Comparison of ENCODE assay signal across 23 cellular contexts in the genomic region with DNA sequence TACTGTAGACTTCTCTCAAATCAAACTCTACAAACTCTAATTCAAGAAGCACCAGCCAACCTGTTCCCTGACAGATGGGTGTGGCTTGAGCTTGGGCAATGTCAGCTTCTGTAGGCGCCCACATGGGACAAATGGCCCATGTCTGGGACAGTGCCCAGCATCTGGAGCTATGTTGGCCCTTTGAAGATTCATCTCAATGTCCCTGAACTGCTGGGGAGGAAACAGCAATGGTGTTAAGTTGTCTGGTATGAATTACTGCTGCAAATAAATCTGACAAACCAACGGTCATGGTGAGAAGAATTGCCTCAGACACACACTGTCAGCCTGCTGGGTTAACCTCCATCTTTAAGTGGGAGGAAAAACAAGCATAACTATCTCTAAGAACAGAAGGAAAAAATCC.
"Had no signal": no experiment of that assay in that cellular context is flagged by ENCODE, and none has a peak within 500 bp of the region (broad histone marks: within the 10 kb centered on the region; RNA-seq: fewer than 3 reads in every experiment).

No MANE protein-coding gene starts in this region.

- ATAC-seq: effector memory CD8-positive, alpha-beta T cell; gastrocnemius medialis; heart right ventricle; left colon; left lung; left ventricle myocardium superior; lower lobe of right lung; mucosa of descending colon had no signal

- H3K4me1 ChIP-seq: colonic mucosa, esophagus muscularis mucosa, gastrocnemius medialis, lower lobe of right lung had no signal

- H3K4me3 ChIP-seq: colonic mucosa, esophagus muscularis mucosa, gastrocnemius medialis, heart right ventricle, left lung, lower lobe of right lung, mucosa of descending colon had no signal

- H3K9me3 ChIP-seq: colonic mucosa, gastrocnemius medialis, left lung, lower lobe of right lung, mucosa of descending colon had no signal

- DNase-seq: colonic mucosa; cortex of kidney; effector CD8-positive, alpha-beta T cell; effector memory CD8-positive, alpha-beta T cell; endodermal cell; erythroblast; foreskin fibroblast; foreskin melanocyte; gastrocnemius medialis; glutamatergic neuron; heart right ventricle; hippocampal formation; kidney; kidney glomerular epithelial cell; left colon; left lung; left ventricle myocardium superior; lower lobe of right lung; mesenchymal stem cell; mucosa of descending colon; naive B cell had no signal

- H3K27ac ChIP-seq: colonic mucosa, epithelial cell of prostate, esophagus muscularis mucosa, gastrocnemius medialis, heart right ventricle, left lung, lower lobe of right lung had no signal

- H3K27me3 ChIP-seq: colonic mucosa, gastrocnemius medialis, left lung had no signal

- H3K36me3 ChIP-seq: colonic mucosa, esophagus muscularis mucosa, gastrocnemius medialis, heart right ventricle, left lung, lower lobe of right lung had no signal
